Comparison of ENCODE assay signal across 14 cellular contexts in genomic region chr6:74578339-74578738, GRCh38.
DNase-seq lines count a peak whose midpoint lies in the region; ATAC-seq and TF ChIP-seq lines count a peak whose summit lies in the region.
"Had no signal": no experiment of that assay in that cellular context is flagged by ENCODE, and none has a peak within 500 bp of the region (broad histone marks: within the 10 kb centered on the region; RNA-seq: fewer than 3 reads in every experiment).

No MANE protein-coding gene starts in this region.

- BruUV-seq in A673 (replicated peaks; lab: Mats Ljungman, UMichigan) = no TSS peak

- DNase-seq in A673 (ENCODE audit: low spot score) (peak; percentile 45), SJCRH30 (peak; percentile 17 to 79), foreskin fibroblast (peak; percentile 82 to 85), NCI-H2029 treated with DMSO at 0.1 percent for 48 hours (lab: John Stamatoyannopoulos, UW) (no peak), HAP-1 (ENCODE audit: low spot score in 2 of 2) (no peak), GF-D8 (lab: John Stamatoyannopoulos, UW) (no peak)
- DNase-seq: activated CD4-positive, alpha-beta T cell treated with anti-CD3 and anti-CD28 coated beads for 1 hour; activated gamma-delta T cell; AML-193; KBM-7; SHP77 treated with DMSO at 0.1 percent for 48 hours had no signal

- H3K27ac ChIP-seq in A673 (ENCODE audit: low read depth, low read length, poor library complexity, severe bottlenecking) = peak overlapping the region; percentile 35
- H3K27ac ChIP-seq in SJCRH30 = peak overlapping the region; percentile 65
- H3K27ac ChIP-seq: neutrophil had no signal

- ATAC-seq in GM21529 (IDR thresholded peaks at IDR 0.05; ENCODE audit: unreplicated experiment) = peak; percentile 29
- no peak for ATAC-seq in activated CD4-positive, CD25-positive, alpha-beta regulatory T cell treated with anti-CD3 and anti-CD28 coated beads, Interleukin-2, amount 50 U/mL, for 24 hours

- no peak overlapping the region for H3K4me3 ChIP-seq in A673 (ENCODE audit: low read depth, low read length, poor library complexity, severe bottlenecking)
- no peak overlapping the region for H3K4me3 ChIP-seq in SJCRH30
- H3K4me3 ChIP-seq in foreskin fibroblast (ENCODE audit: low read depth in 1 of 2, low read length in 2 of 2) = no peak overlapping the region
- H3K4me3 ChIP-seq in HAP-1 = no peak overlapping the region

- no peaks in the 10 kb centered on the region for H3K27me3 ChIP-seq in A673 (replicated peaks; ENCODE audit: insufficient read depth, low read depth, low read length, poor library complexity)
- no peaks in the 10 kb centered on the region for H3K27me3 ChIP-seq in SJCRH30
- no peaks in the 10 kb centered on the region for H3K27me3 ChIP-seq in HAP-1 (ENCODE audit: low read depth)
- H3K27me3 ChIP-seq: neutrophil had no signal

- POLR2A ChIA-PET in A673 (lab: Charles Lee; ENCODE audit: low non-redundant PET) = no interaction called here

- peaks cover 16% of the 10 kb centered on the region for H3K4me1 ChIP-seq in A673 (ENCODE audit: insufficient read depth, low read length, poor library complexity, severe bottlenecking)
- peaks cover 25% of the 10 kb centered on the region for H3K4me1 ChIP-seq in SJCRH30
- H3K4me1 ChIP-seq in HAP-1 = no peaks in the 10 kb centered on the region

- no peak for TF ChIP-seq CTCF in A673 (conservative IDR thresholded peaks at IDR 0.05; ENCODE audit: low read depth, low read length)
- TF ChIP-seq CTCF in foreskin fibroblast (IDR thresholded peaks at IDR 0.05; ENCODE audit: low read depth, low read length) = no peak

- H3K9me3 ChIP-seq in A673 (ENCODE audit: low read depth, low read length, poor library complexity, severe bottlenecking) (no peaks in the 10 kb centered on the region), SJCRH30 (replicated peaks) (0 out of 2 replicates have a peak, but pooled peaks cover 3% of the 10 kb centered on the region), HAP-1 (no peaks in the 10 kb centered on the region)
- H3K9me3 ChIP-seq: neutrophil had no signal

- H3K36me3 ChIP-seq in A673 (ENCODE audit: insufficient read depth, low read length, poor library complexity, severe bottlenecking) (no peaks in the 10 kb centered on the region), SJCRH30 (no peaks in the 10 kb centered on the region), HAP-1 (replicated peaks) (no peaks in the 10 kb centered on the region)
- H3K36me3 ChIP-seq: neutrophil had no signal

- in situ Hi-C loops in HAP-1 (cut with MboI; ENCODE audit: low sequenced_read_pairs) = no loop called here

- intact Hi-C loops in A673 (cut with micrococcal nuclease; ENCODE audit: unreplicated experiment) = loop anchor here (10.0 kb wide), 2 partner anchors 484 to 626 kb away; partner anchors contain the start of gene COL12A1

- CTCF ChIA-PET in A673 (lab: Charles Lee) = no interaction called here

Comparison
In these comparisons a context has a peak if more than half of its experiments do, and no peak if none do; other contexts are left out.
1. DNase-seq: peak in A673 (single experiment), SJCRH30 (2 of 2) and foreskin fibroblast (2 of 2); none in NCI-H2029 treated with DMSO at 0.1 percent for 48 hours (single experiment), HAP-1 (0 of 2) and GF-D8 (single experiment).